ENCODE assay signal across 11 cellular contexts in genomic region chr2:16774980-16775963, GRCh38.
DNase-seq lines count a peak whose midpoint lies in the region; ATAC-seq, FAIRE-seq and TF ChIP-seq lines count a peak whose summit lies in the region.
"Had no signal": no experiment of that assay in that cellular context is flagged by ENCODE, and none has a peak within 500 bp of the region (broad histone marks: within the 10 kb centered on the region; RNA-seq: fewer than 3 reads in every experiment).

No MANE protein-coding gene starts in this region.

- 85% methylated on average over 17 of the region's 17 CpGs; no CpG with 5 or more reads in 1 of the 2 experiments for WGBS in H1 (ENCODE audit: extremely low coverage in 1 of 2, insufficient coverage in 1 of 2, insufficient read length in 1 of 2, insufficient replicate concordance in 2 of 2, low coverage in 1 of 2, low lambda C conversion rate in 2 of 2, missing lambda C conversion rate in 1 of 2), 2 experiments

- CTCF ChIA-PET in PC-9 (lab: Charles Lee) (no interaction called here), H1 (lab: Charles Lee; ENCODE audit: partially characterized antibody) (interaction anchor here (0.5 to 8.4 kb wide), 39 partner anchors 8 to 895 kb away, joined by 3 to 63 read pairs (median 4); no protein-coding TSS in a partner anchor)

- TF ChIP-seq CTCF in PC-9 (conservative IDR thresholded peaks at IDR 0.05) (no peak), H1 (IDR thresholded peaks at IDR 0.05; ENCODE audit: control extremely low read depth in 1 of 3, insufficient read depth in 1 of 3, low read depth in 1 of 3, low read length in 3 of 3) (peak; percentile 68 to 84 (median 70))

- H2AFZ ChIP-seq in PC-9 (no peak overlapping the region), H1 (ENCODE audit: low read length) (peak overlapping the region; percentile 72; the same call in 1 of the 2 replicates)

- H3K4me1 ChIP-seq in PC-9 (replicated peaks; ENCODE audit: insufficient read depth) (peaks cover 34% of the 10 kb centered on the region), H1 (replicated peaks in 1 of 4; ENCODE audit: control insufficient read depth in 3 of 4, insufficient read depth in 4 of 4, low read length in 3 of 4) (peaks cover 0 to 12% (median 3%) of the 10 kb centered on the region in 4 experiments; a peak in 2 of 7 replicates)
- H3K4me1 ChIP-seq: esophagus muscularis mucosa had no signal

- H3K9me3 ChIP-seq in PC-9 (ENCODE audit: insufficient read depth, low read depth) (no peaks in the 10 kb centered on the region), H1 (ENCODE audit: insufficient read depth in 2 of 2, low read depth in 1 of 2, low read length in 1 of 2) (peaks cover 0 to 7% of the 10 kb centered on the region in 2 experiments; a peak in 1 of 4 replicates)
- H3K9me3 ChIP-seq: esophagus muscularis mucosa had no signal

- no peak overlapping the region for H3K14ac ChIP-seq in H1 (ENCODE audit: insufficient read length)

- H3K36me3 ChIP-seq in PC-9 (ENCODE audit: low read depth): no peaks in the 10 kb centered on the region
- H3K36me3 ChIP-seq in H1 (ENCODE audit: control insufficient read depth in 2 of 4, insufficient read depth in 4 of 4, low read length in 3 of 4): no peaks in the 10 kb centered on the region
- H3K36me3 ChIP-seq: esophagus muscularis mucosa had no signal

- H3K4me2 ChIP-seq in PC-9 (peak overlapping the region; percentile 23; the same call in 1 of the 2 replicates), H1 (ENCODE audit: insufficient read depth in 1 of 2, low read depth in 2 of 2, low read length in 2 of 2) (no peak overlapping the region)

- H3K18ac ChIP-seq in H1 (ENCODE audit: extremely low read depth, low read length): no peak overlapping the region

- POLR2A ChIA-PET in PC-9 (lab: Charles Lee; ENCODE audit: unreplicated experiment): interaction anchor here (0.5 kb wide), 1 partner anchor 1181 kb away, joined by 4 read pairs; no protein-coding TSS in a partner anchor
- POLR2A ChIA-PET in H1 (lab: Charles Lee; ENCODE audit: partially characterized antibody): interaction anchor here (1.3 kb wide), 1 partner anchor 10 kb away, joined by 4 read pairs; no protein-coding TSS in a partner anchor

- peak overlapping the region; percentile 47; the same call in 1 of the 2 replicates for H2BK5ac ChIP-seq in H1 (ENCODE audit: low read depth, low read length)

- no peak overlapping the region for H3K4ac ChIP-seq in H1 (replicated peaks; ENCODE audit: insufficient read length, low read depth, low read length)

- H3K4me3 ChIP-seq in PC-9 (no peak overlapping the region), H1 (ENCODE audit: extremely low read depth in 1 of 4, insufficient read depth in 2 of 4, low read depth in 3 of 4, low read length in 4 of 4) (no peak overlapping the region)
- H3K4me3 ChIP-seq: esophagus muscularis mucosa had no signal

- no peak overlapping the region for H2BK20ac ChIP-seq in H1 (ENCODE audit: low read length)

- H4K20me1 ChIP-seq in PC-9 (ENCODE audit: insufficient read depth): no peaks in the 10 kb centered on the region
- H4K20me1 ChIP-seq in H1 (replicated peaks in 1 of 2; ENCODE audit: control insufficient read depth in 1 of 2, insufficient read depth in 2 of 2, low read length in 2 of 2): no peaks in the 10 kb centered on the region

- no peak overlapping the region for H2BK120ac ChIP-seq in H1 (replicated peaks; ENCODE audit: low read depth, low read length)

- no peaks in the 10 kb centered on the region; the same call in 1 of the 2 replicates for H3F3A ChIP-seq in PC-9 (ENCODE audit: insufficient read depth, low read depth)

- H2AK5ac ChIP-seq in H1 (ENCODE audit: low read depth, low read length): no peak overlapping the region

- H3K27me3 ChIP-seq in PC-9 (ENCODE audit: insufficient read depth, low read depth) (no peaks in the 10 kb centered on the region), H1 (replicated peaks in 1 of 4; ENCODE audit: control insufficient read depth in 3 of 4, extremely low read depth in 1 of 4, insufficient read depth in 3 of 4, low read length in 3 of 4) (no peaks in the 10 kb centered on the region)

- no peak overlapping the region for H4K8ac ChIP-seq in H1 (ENCODE audit: extremely low read depth, insufficient read depth, low read length)

- TF ChIP-seq EP300 in H1 (IDR thresholded peaks at IDR 0.05; ENCODE audit: borderline replicate concordance in 1 of 2, low read depth in 2 of 2, low read length in 2 of 2): no peak

- no peak overlapping the region for H4K91ac ChIP-seq in H1 (replicated peaks; ENCODE audit: insufficient read length, low read length)

- peak; percentile 11 for DNase-seq in DMS53 (lab: John Stamatoyannopoulos, UW)
- DNase-seq in DMS53 treated with DMSO at 0.1 percent for 48 hours (lab: John Stamatoyannopoulos, UW; ENCODE audit: unreplicated experiment): no peak
- peak in 1 of 2 experiments; percentile 41 for DNase-seq in PC-9
- DNase-seq in H1 (ENCODE audit: low read depth in 1 of 2, low spot score in 2 of 2): peak in 1 of 2 experiments; percentile 53
- DNase-seq in renal cortical epithelial cell (ENCODE audit: low read depth): peak; percentile 4
- DNase-seq in NCI-H1694 (lab: John Stamatoyannopoulos, UW): no peak
- DNase-seq in activated CD4-positive, alpha-beta T cell treated with anti-CD3 and anti-CD28 coated beads for 48 hours: no peak
- DNase-seq: activated naive CD4-positive, alpha-beta T cell treated with Interleukin-2 at 50 U/mL for 16 hours had no signal

- peak overlapping the region; percentile 86; the same call in 1 of the 2 replicates for H2BK12ac ChIP-seq in H1 (ENCODE audit: low read depth, low read length)

- intact Hi-C loops in PC-9 (cut with micrococcal nuclease; ENCODE audit: unreplicated experiment): loop anchor here (10.0 kb wide), 2 partner anchors 210 to 690 kb away; no protein-coding TSS in a partner anchor

- no peak overlapping the region for H3K23ac ChIP-seq in H1 (ENCODE audit: insufficient read length)

- no peaks in the 10 kb centered on the region for H3K9me2 ChIP-seq in PC-9 (ENCODE audit: insufficient read depth)

- no peaks in the 10 kb centered on the region; the same call in 1 of the 2 replicates for H3K23me2 ChIP-seq in H1 (ENCODE audit: low read depth, low read length)

- H3K79me1 ChIP-seq in H1 (ENCODE audit: low read depth, low read length): no peaks in the 10 kb centered on the region

- H4K5ac ChIP-seq in H1 (ENCODE audit: insufficient read length, low read depth, low read length): no peak overlapping the region

- no TSS peak for BruUV-seq in PC-9 (replicated peaks; lab: Mats Ljungman, UMichigan)

- ATAC-seq in GM21367 (IDR thresholded peaks at IDR 0.05; ENCODE audit: unreplicated experiment): no peak

- no peak overlapping the region; the same call in 1 of the 2 replicates for H2BK15ac ChIP-seq in H1 (ENCODE audit: low read length)

- no peak overlapping the region for H3K9ac ChIP-seq in H1 (replicated peaks in 1 of 4; ENCODE audit: extremely low read depth in 1 of 4, low read depth in 3 of 4, low read length in 3 of 4)

- FAIRE-seq in H1 (lab: Jason Lieb, UNC): no peak
- FAIRE-seq: GM12891 had no signal

- H3K27ac ChIP-seq in PC-9 (no peak overlapping the region), H1 (ENCODE audit: low read depth, low read length) (no peak overlapping the region)
- H3K27ac ChIP-seq: esophagus muscularis mucosa had no signal

- no peak overlapping the region for H3K56ac ChIP-seq in H1 (replicated peaks; ENCODE audit: insufficient read length, low read depth, low read length)

- peak; percentile 85 to 93 for TF ChIP-seq RAD21 in H1 (IDR thresholded peaks at IDR 0.05 in 1 of 2, conservative IDR thresholded peaks at IDR 0.05 in 1 of 2; ENCODE audit: low read depth in 2 of 2, low read length in 2 of 2)

- TF ChIP-seq POLR2A in H1 (IDR thresholded peaks at IDR 0.05; ENCODE audit: control extremely low read depth in 1 of 2, low read depth in 2 of 2, low read length in 2 of 2): no peak

- no peaks in the 10 kb centered on the region for H3K79me2 ChIP-seq in PC-9 (ENCODE audit: low read depth)
- H3K79me2 ChIP-seq in H1 (ENCODE audit: control insufficient read depth in 1 of 2, insufficient read depth in 2 of 2, low read length in 2 of 2): no peaks in the 10 kb centered on the region

TF ChIP-seq in H1, 55 proteins besides CTCF, POLR2A, EP300 and RAD21:
- TF ChIP-seq POU5F1 (IDR thresholded peaks at IDR 0.05; ENCODE audit: low read depth, low read length) (no peak), USF2 (IDR thresholded peaks at IDR 0.05; ENCODE audit: low read length) (no peak)
- TF ChIP-seq, protein P1, sequence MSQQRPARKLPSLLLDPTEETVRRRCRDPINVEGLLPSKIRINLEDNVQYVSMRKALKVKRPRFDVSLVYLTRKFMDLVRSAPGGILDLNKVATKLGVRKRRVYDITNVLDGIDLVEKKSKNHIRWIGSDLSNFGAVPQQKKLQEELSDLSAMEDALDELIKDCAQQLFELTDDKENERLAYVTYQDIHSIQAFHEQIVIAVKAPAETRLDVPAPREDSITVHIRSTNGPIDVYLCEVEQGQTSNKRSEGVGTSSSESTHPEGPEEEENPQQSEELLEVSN (IDR thresholded peaks at IDR 0.05): no peak
- TF ChIP-seq, protein P2, sequence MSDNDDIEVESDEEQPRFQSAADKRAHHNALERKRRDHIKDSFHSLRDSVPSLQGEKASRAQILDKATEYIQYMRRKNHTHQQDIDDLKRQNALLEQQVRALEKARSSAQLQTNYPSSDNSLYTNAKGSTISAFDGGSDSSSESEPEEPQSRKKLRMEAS (IDR thresholded peaks at IDR 0.05): 0 out of 2 replicates have a peak, but pooled peaks have one; percentile 42

Comparison
In these comparisons a context has a peak if more than half of its experiments do, and no peak if none do; other contexts are left out.
1. DNase-seq: peak in DMS53 (single experiment) and renal cortical epithelial cell (single experiment); none in DMS53 treated with DMSO at 0.1 percent for 48 hours (single experiment), NCI-H1694 (single experiment) and activated CD4-positive, alpha-beta T cell treated with anti-CD3 and anti-CD28 coated beads for 48 hours (single experiment).